ENCODE assay signal across 9 cellular contexts in the genomic region with DNA sequence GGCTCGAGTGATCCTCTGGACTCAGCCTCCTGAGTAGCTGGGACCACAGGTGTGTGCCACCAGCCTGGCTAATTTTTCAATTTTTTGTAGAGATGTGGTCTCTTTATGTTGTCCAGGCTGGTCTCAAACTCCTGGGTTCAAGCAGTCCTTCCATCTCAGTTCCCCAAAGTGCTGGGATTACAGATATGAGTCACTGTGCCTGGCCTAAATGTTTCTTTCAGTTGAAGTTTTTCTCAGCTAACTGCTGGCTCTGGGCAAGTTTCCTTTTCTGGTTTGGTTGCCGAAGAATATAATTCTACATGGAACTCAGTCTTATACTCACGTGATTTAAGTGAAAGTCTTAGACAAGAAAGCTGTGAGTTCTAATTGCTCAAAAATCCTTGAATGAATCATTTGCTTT. TPM values are rescaled to one million over a fixed set of nuclear protein-coding genes. Genes with fewer than 3 reads are reported as not detected.
DNase-seq lines count a peak whose midpoint lies in the region; ATAC-seq, FAIRE-seq and TF ChIP-seq lines count a peak whose summit lies in the region.
"Had no signal": no experiment of that assay in that cellular context is flagged by ENCODE, and none has a peak within 500 bp of the region (broad histone marks: within the 10 kb centered on the region; RNA-seq: fewer than 3 reads in every experiment).

No MANE protein-coding gene starts in this region.

- FAIRE-seq in GM12891 (lab: Jason Lieb, UNC), result no peak
- no peak for FAIRE-seq in kidney (lab: Jason Lieb, UNC)
- FAIRE-seq: frontal cortex had no signal

- H3K4me3 ChIP-seq in cardiac fibroblast (replicated peaks in 1 of 2; ENCODE audit: low read depth in 2 of 2, low read length in 2 of 2), result no peak overlapping the region
- no peak overlapping the region for H3K4me3 ChIP-seq in kidney (ENCODE audit: low read length in 2 of 2)

- no peaks in the 10 kb centered on the region for H3K4me1 ChIP-seq in kidney (ENCODE audit: control insufficient read depth in 1 of 2, insufficient read depth in 1 of 2, low read depth in 1 of 2, low read length in 2 of 2)

- intact Hi-C loops in kidney (cut with DNase I), result no loop called here

- ATAC-seq in GM19467 (IDR thresholded peaks at IDR 0.05; ENCODE audit: unreplicated experiment), result peak; percentile 43
- ATAC-seq in HG03097 (IDR thresholded peaks at IDR 0.05; ENCODE audit: low FRiP score, unreplicated experiment), result peak; percentile 43

- H3K27ac ChIP-seq in kidney (ENCODE audit: low read depth in 2 of 2, low read length in 2 of 2), result no peak overlapping the region

- TF ChIP-seq POLR2A in GM12891 (IDR thresholded peaks at IDR 0.05; ENCODE audit: low read depth, low read length), result no peak

- DNase-seq in GM12891 (ENCODE audit: insufficient read length, low spot score) (no peak), cardiac fibroblast (ENCODE audit: low read depth in 2 of 2) (peak; percentile 21 to 25), NCI-H1092 treated with DMSO at 0.1 percent for 48 hours (lab: John Stamatoyannopoulos, UW) (no peak), kidney (no peak), NCI-H1436 (lab: John Stamatoyannopoulos, UW) (no peak)
- no peak for DNase-seq in activated effector memory CD4-positive, alpha-beta T cell treated with anti-CD3 and anti-CD28 coated beads, Interleukin-2, amount 50 U/mL, for 16 hours

- H3K9ac ChIP-seq in kidney (ENCODE audit: low read length in 2 of 2), result no peak overlapping the region

- no peak for TF ChIP-seq CTCF in cardiac fibroblast (IDR thresholded peaks at IDR 0.05; ENCODE audit: low read depth, low read length)
- TF ChIP-seq CTCF in kidney (IDR thresholded peaks at IDR 0.05; ENCODE audit: borderline replicate concordance, extremely low read depth, insufficient read depth), result no peak

- no peaks in the 10 kb centered on the region for H3K9me3 ChIP-seq in kidney (ENCODE audit: control insufficient read depth in 1 of 2, low read length in 2 of 2)

- H3K36me3 ChIP-seq in kidney (ENCODE audit: control insufficient read depth in 1 of 2, insufficient read depth in 2 of 2, low read length in 2 of 2), result peaks cover 26 to 37% of the 10 kb centered on the region in 2 donors

TF ChIP-seq in GM12891, 5 proteins besides CTCF, POLR2A, EP300 and RAD21:
- TF ChIP-seq SPI1 (IDR thresholded peaks at IDR 0.05; ENCODE audit: low read depth, low read length) (peak; percentile 94), PAX5 (IDR thresholded peaks at IDR 0.05; ENCODE audit: insufficient read depth, low read length, severe bottlenecking) (peak; percentile 11), POLR2AphosphoS5 (IDR thresholded peaks at IDR 0.05; ENCODE audit: low read depth, low read length) (no peak)

RNA-seq across cellular contexts. Expression of gene SASS6, which starts 57.0 kb away (rescaled TPM):
- polyA plus RNA-seq in GM12891 (2012; ENCODE audit: low read depth, missing spikeins), result 4.2 TPM
- total RNA-seq in kidney, result 2.1 TPM
- polyA plus RNA-seq in kidney (ENCODE audit: insufficient read depth, low read depth, low replicate concordance), result 1.1 TPM

RNA-seq across cellular contexts. Expression of gene TRMT13, which starts 57.2 kb away (rescaled TPM):
- 7.1 TPM for polyA plus RNA-seq in GM12891 (2012; ENCODE audit: low read depth, missing spikeins)
- total RNA-seq in kidney, result 16.9 TPM
- 5.9 TPM for polyA plus RNA-seq in kidney (ENCODE audit: insufficient read depth, low read depth, low replicate concordance)

Comparison
In these comparisons a context has a peak if more than half of its experiments do, and no peak if none do; other contexts are left out.
1. DNase-seq: peak in cardiac fibroblast (2 of 2); none in GM12891 (single experiment), NCI-H1092 treated with DMSO at 0.1 percent for 48 hours (single experiment), kidney (single experiment), NCI-H1436 (single experiment) and activated effector memory CD4-positive, alpha-beta T cell treated with anti-CD3 and anti-CD28 coated beads, Interleukin-2, amount 50 U/mL, for 16 hours (single experiment).